In the genomic region with DNA sequence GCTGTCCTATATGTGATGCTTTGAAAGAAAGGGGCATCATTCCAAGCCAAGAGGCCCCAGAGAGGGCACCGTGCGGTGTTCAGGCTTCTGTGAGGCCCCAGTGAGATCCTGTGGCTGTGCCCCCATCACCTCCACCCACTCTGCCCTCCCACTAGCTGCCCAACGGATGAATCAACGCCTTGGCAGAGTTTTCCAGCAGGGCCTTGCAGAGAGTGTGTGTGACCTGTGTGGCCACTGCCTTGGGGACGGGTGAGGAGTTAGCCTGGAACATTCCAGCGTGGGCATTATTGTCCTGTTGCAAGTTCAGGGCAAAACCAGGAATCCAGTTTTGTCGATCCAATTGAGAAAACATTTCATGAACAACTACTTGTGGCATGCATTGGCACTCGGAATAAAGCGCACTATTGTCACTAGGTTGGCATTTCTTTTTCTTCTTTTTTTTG, we compare ENCODE assay signal across 11 cellular contexts. TPM values are rescaled to one million over a fixed set of nuclear protein-coding genes. Genes with fewer than 3 reads are reported as not detected.
A peak's percentile ranks its signal among the peaks of the same experiment; 100 is the strongest.
DNase-seq lines count a peak whose midpoint lies in the region; ATAC-seq, FAIRE-seq and TF ChIP-seq lines count a peak whose summit lies in the region.
"Had no signal": no experiment of that assay in that cellular context is flagged by ENCODE, and none has a peak within 500 bp of the region (broad histone marks: within the 10 kb centered on the region; RNA-seq: fewer than 3 reads in every experiment).

No MANE protein-coding gene starts in this region.

- H3K4me3 Mint-ChIP-seq in H9 (no peak overlapping the region), CD14-positive monocyte (no peak overlapping the region)

- no peak for FAIRE-seq in kidney (lab: Jason Lieb, UNC)

- H3K23ac ChIP-seq in H9 (ENCODE audit: insufficient read length, low read depth, low read length): no peak overlapping the region

- H3K27me3 Mint-ChIP-seq in H9 (ENCODE audit: low read depth) (peaks cover 2% of the 10 kb centered on the region), CD14-positive monocyte (ENCODE audit: low read depth in 3 of 3) (no peaks in the 10 kb centered on the region)

- no peak overlapping the region for H3T11ph ChIP-seq in H9 (ENCODE audit: low read length)

- no peak overlapping the region for H4K8ac ChIP-seq in H9 (replicated peaks; ENCODE audit: insufficient read length, low read depth, low read length)

- H2BK120ac ChIP-seq in H9 (ENCODE audit: low read depth, low read length, poor library complexity, severe bottlenecking): no peak overlapping the region

- ATAC-seq in GM21717 (IDR thresholded peaks at IDR 0.05; ENCODE audit: unreplicated experiment) (no peak), GM18517 (IDR thresholded peaks at IDR 0.05; ENCODE audit: unreplicated experiment) (no peak)

- no peak overlapping the region for H4K5ac ChIP-seq in H9 (ENCODE audit: insufficient read length, low read depth, low read length)

- no peak overlapping the region for H3K4me3 ChIP-seq in kidney (ENCODE audit: low read length in 2 of 2)
- H3K4me3 ChIP-seq: colonic mucosa, lung had no signal

- no peak overlapping the region for H2BK15ac ChIP-seq in H9 (ENCODE audit: low read depth, low read length)

- H3K4ac ChIP-seq in H9 (ENCODE audit: low read depth, low read length): no peak overlapping the region

- no peaks in the 10 kb centered on the region for H3K9me3 ChIP-seq in H9 (ENCODE audit: control insufficient read depth, low read depth, low read length)
- no peaks in the 10 kb centered on the region for H3K9me3 ChIP-seq in kidney (ENCODE audit: control insufficient read depth in 1 of 2, low read length in 2 of 2)
- H3K9me3 ChIP-seq: colonic mucosa had no signal

- DNase-seq in A172 (ENCODE audit: low spot score) (peak; percentile 91), H9 (no peak), amniotic stem cell (lab: John Stamatoyannopoulos, UW) (peak; percentile 46), kidney (peak; percentile 74), CD14-positive monocyte (ENCODE audit: low spot score) (no peak)
- DNase-seq in activated CD8-positive, alpha-beta memory T cell treated with anti-CD3 and anti-CD28 coated beads, Interleukin-2, amount 50 U/mL, for 4 hours: no peak
- DNase-seq: MM.1S had no signal

- no peaks in the 10 kb centered on the region for H3K79me2 ChIP-seq in H9 (ENCODE audit: insufficient read depth, low read length)

- H2BK5ac ChIP-seq in H9 (ENCODE audit: insufficient read length, low read length): no peak overlapping the region

- intact Hi-C loops in kidney (cut with DNase I) (no loop called here), CD14-positive monocyte (cut with micrococcal nuclease) (no loop called here)

- H3K27ac Mint-ChIP-seq in H9: peak overlapping the region in 2 of 3 experiments; percentile 49 to 89; a peak in 3 of 7 replicates
- H3K27ac Mint-ChIP-seq in CD14-positive monocyte: peak overlapping the region in 1 of 7 donors; percentile 74

- no peak overlapping the region for H2AFZ ChIP-seq in H9 (ENCODE audit: low read length)

- H3K27me3 ChIP-seq in H9 (ENCODE audit: insufficient read depth, low read length): no peaks in the 10 kb centered on the region
- H3K27me3 ChIP-seq: colonic mucosa had no signal

- H3K27ac ChIP-seq in H9 (ENCODE audit: insufficient read length, low read depth, low read length) (no peak overlapping the region), kidney (ENCODE audit: low read depth in 2 of 2, low read length in 2 of 2) (no peak overlapping the region)
- H3K27ac ChIP-seq: colonic mucosa had no signal

- H3K4me1 ChIP-seq in H9 (ENCODE audit: insufficient read depth, low read length) (no peaks in the 10 kb centered on the region), kidney (ENCODE audit: control insufficient read depth in 1 of 2, insufficient read depth in 1 of 2, low read depth in 1 of 2, low read length in 2 of 2) (peaks cover 0 to 5% of the 10 kb centered on the region in 2 donors)

- H3K4me2 ChIP-seq in H9 (ENCODE audit: insufficient read depth, insufficient read length, low read length): no peak overlapping the region

- no peak overlapping the region for H2BK12ac ChIP-seq in H9 (ENCODE audit: insufficient read length, low read depth, low read length)

- H2AK5ac ChIP-seq in H9 (ENCODE audit: insufficient read length, low read length): no peak overlapping the region

- H2BK20ac ChIP-seq in H9 (ENCODE audit: low read depth, low read length, poor library complexity, severe bottlenecking): no peak overlapping the region

- TF ChIP-seq CTCF in H9 (conservative IDR thresholded peaks at IDR 0.05) (no peak), kidney (IDR thresholded peaks at IDR 0.05; ENCODE audit: borderline replicate concordance, extremely low read depth, insufficient read depth) (no peak), CD14-positive monocyte (IDR thresholded peaks at IDR 0.05) (no peak)

- H3K79me1 ChIP-seq in H9 (ENCODE audit: insufficient read depth, low read depth, low read length, poor library complexity, severe bottlenecking): no peaks in the 10 kb centered on the region

- H3K9ac ChIP-seq in H9 (ENCODE audit: extremely low read depth, insufficient read length, low read length): no peak overlapping the region
- no peak overlapping the region for H3K9ac ChIP-seq in kidney (ENCODE audit: low read length in 2 of 2)

- no peaks in the 10 kb centered on the region for H3K23me2 ChIP-seq in H9 (ENCODE audit: insufficient read length, low read depth, low read length, poor library complexity, severe bottlenecking)

- no peak overlapping the region for H3K56ac ChIP-seq in H9 (ENCODE audit: insufficient read length, low read depth, low read length)

- no CpG with 5 or more reads among the region's 9 CpGs for WGBS in H9 (ENCODE audit: extremely low coverage, insufficient read length, low lambda C conversion rate)

- peak overlapping the region; percentile 35 for H3K18ac ChIP-seq in H9 (ENCODE audit: insufficient read length, low read depth, low read length)

- no peak overlapping the region for H4K91ac ChIP-seq in H9 (ENCODE audit: insufficient read length, low read depth, low read length)

- peaks cover 0 to 4% of the 10 kb centered on the region in 2 donors for H3K36me3 ChIP-seq in kidney (ENCODE audit: control insufficient read depth in 1 of 2, insufficient read depth in 2 of 2, low read length in 2 of 2)

- H4K20me1 ChIP-seq in H9 (ENCODE audit: control insufficient read depth, insufficient read depth, insufficient read length): no peaks in the 10 kb centered on the region

- no peak overlapping the region for H3K14ac ChIP-seq in H9 (ENCODE audit: insufficient read depth, low read length)

- peaks cover 13 to 32% (median 16%) of the 10 kb centered on the region in 3 experiments; a peak in 6 of 7 replicates for H3K36me3 Mint-ChIP-seq in H9 (ENCODE audit: insufficient read depth in 1 of 3, low read depth in 3 of 3)
- peaks cover 21 to 27% of the 10 kb centered on the region in 2 donors for H3K36me3 Mint-ChIP-seq in CD14-positive monocyte

- H3K4me1 Mint-ChIP-seq in H9 (peaks cover 12 to 14% of the 10 kb centered on the region in 2 experiments), CD14-positive monocyte (peaks cover 21% of the 10 kb centered on the region)

- H3K9me3 Mint-ChIP-seq in H9: no peaks in the 10 kb centered on the region
- H3K9me3 Mint-ChIP-seq in CD14-positive monocyte: peaks cover 0 to 2% (median 0%) of the 10 kb centered on the region in 7 donors

RNA-seq across cellular contexts. Expression of a gene that starts 53.7 kb away (rescaled TPM):
- 146 and 176 TPM in 2 replicates for total RNA-seq in A172 (2014; rRNA removed; shearing (Covaris generic))
- total RNA-seq in H9 (2021) (493 and 511 TPM in 2 replicates), kidney (246 TPM)
- polyA plus RNA-seq in kidney (ENCODE audit: insufficient read depth, low read depth, low replicate concordance) (92.9 TPM), CD14-positive monocyte (10 to 100 TPM; 42.1 to 52.3 TPM)

RNA-seq across cellular contexts. Expression of a gene that starts 53.9 kb away (rescaled TPM):
- total RNA-seq in A172 (2014; rRNA removed; shearing (Covaris generic)): 67.1 and 89.4 TPM in 2 replicates
- total RNA-seq in H9 (2021): 51.9 and 54.1 TPM in 2 replicates
- 69.7 TPM for total RNA-seq in kidney
- polyA plus RNA-seq in kidney (ENCODE audit: insufficient read depth, low read depth, low replicate concordance): 42.9 TPM
- 10 to 100 TPM; 37.6 to 40.1 TPM for polyA plus RNA-seq in CD14-positive monocyte

Comparison
In these comparisons a context has a peak if more than half of its experiments do, and no peak if none do; other contexts are left out.
1. DNase-seq: peak in A172 (single experiment), amniotic stem cell (single experiment) and kidney (single experiment); none in H9 (single experiment), activated CD8-positive, alpha-beta memory T cell treated with anti-CD3 and anti-CD28 coated beads, Interleukin-2, amount 50 U/mL, for 4 hours (single experiment) and CD14-positive monocyte (single experiment).